Comparison of ENCODE assay signal across 8 cellular contexts in the genomic region with DNA sequence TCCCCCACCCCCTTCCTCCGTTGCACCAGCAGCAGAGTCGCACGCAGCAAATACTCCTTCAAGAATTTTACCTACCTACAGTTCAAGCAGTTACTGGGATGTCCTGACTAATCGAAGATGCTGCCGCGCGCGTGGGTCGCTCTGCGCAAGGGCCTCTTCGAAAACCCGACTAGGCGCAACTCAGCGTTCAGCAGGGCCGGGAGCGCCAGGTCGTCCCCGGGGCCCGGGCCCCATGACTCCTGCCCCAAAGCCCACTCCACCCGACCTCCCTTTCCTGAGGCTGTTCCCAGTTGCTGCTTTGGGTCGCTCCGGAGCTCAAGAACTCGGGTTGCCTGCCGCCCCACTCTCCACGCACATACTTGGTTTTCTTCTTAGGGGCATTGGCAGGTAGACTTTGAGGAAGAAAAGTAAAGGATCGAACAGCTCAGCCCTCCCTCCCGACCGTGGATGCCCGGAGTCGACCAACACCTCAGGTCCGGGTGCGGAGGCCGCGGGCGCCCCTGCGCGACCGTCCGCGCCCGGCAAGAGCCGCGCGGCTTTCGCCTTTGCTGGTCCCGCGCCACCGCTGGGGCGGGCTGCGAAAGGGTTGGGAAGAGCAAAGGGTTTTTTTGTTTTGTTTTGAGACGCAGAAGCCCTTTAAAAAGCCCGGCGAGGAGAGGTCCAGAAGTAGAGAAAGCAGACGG. TPM values are rescaled to one million over a fixed set of nuclear protein-coding genes. Genes with fewer than 3 reads are reported as not detected.
DNase-seq lines count a peak whose midpoint lies in the region; ATAC-seq and TF ChIP-seq lines count a peak whose summit lies in the region.

No MANE protein-coding gene starts in this region.

- no peak overlapping the region for H3K4me3 ChIP-seq in DOHH2 (ENCODE audit: low read length)
- H3K4me3 ChIP-seq in duodenal mucosa (ENCODE audit: low read depth in 1 of 2, low read length in 2 of 2), result peak overlapping the region; percentile 76 to 80
- peak overlapping the region; percentile 58 to 79 for H3K4me3 ChIP-seq in muscle layer of duodenum (ENCODE audit: low read depth in 1 of 2, low read length in 2 of 2)

- DNase-seq in M059J (ENCODE audit: low read depth) (peak; percentile 60), NCI-H2029 treated with DMSO at 0.1 percent for 48 hours (lab: John Stamatoyannopoulos, UW) (no peak), NCI-H446 treated with DMSO at 0.1 percent for 48 hours (lab: John Stamatoyannopoulos, UW) (no peak)

- H3K4me2 ChIP-seq in DOHH2 (ENCODE audit: low read length), result peak overlapping the region; percentile 53; the same call in 1 of the 2 replicates

- H3K4me1 ChIP-seq in DOHH2 (ENCODE audit: control insufficient read depth, low read length) (peaks cover 9% of the 10 kb centered on the region; the same call in 1 of the 2 replicates), duodenal mucosa (ENCODE audit: control insufficient read depth in 1 of 2, insufficient read depth in 2 of 2, low read length in 2 of 2) (peaks cover 12 to 16% of the 10 kb centered on the region in 2 donors), muscle layer of duodenum (ENCODE audit: control insufficient read depth in 1 of 2, insufficient read depth in 2 of 2, low read length in 2 of 2) (peaks cover 0 to 54% of the 10 kb centered on the region in 2 donors)

- no peaks in the 10 kb centered on the region for H3K9me2 ChIP-seq in DOHH2 (replicated peaks; ENCODE audit: control insufficient read depth, low read length)

- no peak for TF ChIP-seq CTCF in DOHH2 (IDR thresholded peaks at IDR 0.05; ENCODE audit: low read depth, low read length, poor library complexity, severe bottlenecking)

- no peaks in the 10 kb centered on the region for H4K20me1 ChIP-seq in DOHH2 (ENCODE audit: control insufficient read depth, insufficient read depth, low read depth, low read length)

- H3K79me2 ChIP-seq in DOHH2 (ENCODE audit: control insufficient read depth, low read length), result no peaks in the 10 kb centered on the region

- H3F3A ChIP-seq in DOHH2 (ENCODE audit: control insufficient read depth, insufficient read depth), result no peaks in the 10 kb centered on the region

- H3K27ac ChIP-seq in DOHH2 (ENCODE audit: low read depth, low read length) (no peak overlapping the region), duodenal mucosa (ENCODE audit: low read depth, low read length) (peak overlapping the region; percentile 74), muscle layer of duodenum (ENCODE audit: low read length) (peak overlapping the region; percentile 79)

- no peaks in the 10 kb centered on the region for H3K36me3 ChIP-seq in DOHH2 (ENCODE audit: control insufficient read depth, low read length)
- H3K36me3 ChIP-seq in duodenal mucosa (ENCODE audit: control insufficient read depth in 1 of 2, insufficient read depth in 2 of 2, low read length in 2 of 2), result peaks cover 2 to 11% of the 10 kb centered on the region in 2 donors
- peaks cover 0 to 7% of the 10 kb centered on the region in 2 donors for H3K36me3 ChIP-seq in muscle layer of duodenum (ENCODE audit: control insufficient read depth in 1 of 2, insufficient read depth in 2 of 2, low read length in 2 of 2)

- H3K27me3 ChIP-seq in DOHH2 (ENCODE audit: control insufficient read depth, low read length), result peaks cover 23% of the 10 kb centered on the region
- H3K27me3 ChIP-seq in duodenal mucosa (ENCODE audit: control insufficient read depth in 1 of 2, insufficient read depth in 2 of 2, low read length in 2 of 2), result peaks cover 8 to 25% of the 10 kb centered on the region in 2 donors
- H3K27me3 ChIP-seq in muscle layer of duodenum (ENCODE audit: low read depth, low read length), result peaks cover 4% of the 10 kb centered on the region

- H3K9ac ChIP-seq in duodenal mucosa (ENCODE audit: low read depth in 1 of 2, low read length in 2 of 2), result peak overlapping the region; percentile 70 to 73

- H3K9me3 ChIP-seq in DOHH2 (ENCODE audit: control insufficient read depth, insufficient read depth, low read length) (no peaks in the 10 kb centered on the region), duodenal mucosa (ENCODE audit: control insufficient read depth in 1 of 2, low read length in 2 of 2) (no peaks in the 10 kb centered on the region), muscle layer of duodenum (ENCODE audit: control insufficient read depth in 1 of 2, low read length in 2 of 2) (no peaks in the 10 kb centered on the region)

- ATAC-seq in HG03520 (IDR thresholded peaks at IDR 0.05; ENCODE audit: unreplicated experiment) (no peak), GM19324 (IDR thresholded peaks at IDR 0.05; ENCODE audit: low FRiP score, unreplicated experiment) (no peak)

RNA-seq across cellular contexts. Expression of a gene that starts 1.9 kb away (rescaled TPM):
- 45.1 and 71.5 TPM in 2 replicates for total RNA-seq in M059J (2014; rRNA removed; shearing (Covaris generic))
